1 cellular context compared by ENCODE assay signal in the genomic region with DNA sequence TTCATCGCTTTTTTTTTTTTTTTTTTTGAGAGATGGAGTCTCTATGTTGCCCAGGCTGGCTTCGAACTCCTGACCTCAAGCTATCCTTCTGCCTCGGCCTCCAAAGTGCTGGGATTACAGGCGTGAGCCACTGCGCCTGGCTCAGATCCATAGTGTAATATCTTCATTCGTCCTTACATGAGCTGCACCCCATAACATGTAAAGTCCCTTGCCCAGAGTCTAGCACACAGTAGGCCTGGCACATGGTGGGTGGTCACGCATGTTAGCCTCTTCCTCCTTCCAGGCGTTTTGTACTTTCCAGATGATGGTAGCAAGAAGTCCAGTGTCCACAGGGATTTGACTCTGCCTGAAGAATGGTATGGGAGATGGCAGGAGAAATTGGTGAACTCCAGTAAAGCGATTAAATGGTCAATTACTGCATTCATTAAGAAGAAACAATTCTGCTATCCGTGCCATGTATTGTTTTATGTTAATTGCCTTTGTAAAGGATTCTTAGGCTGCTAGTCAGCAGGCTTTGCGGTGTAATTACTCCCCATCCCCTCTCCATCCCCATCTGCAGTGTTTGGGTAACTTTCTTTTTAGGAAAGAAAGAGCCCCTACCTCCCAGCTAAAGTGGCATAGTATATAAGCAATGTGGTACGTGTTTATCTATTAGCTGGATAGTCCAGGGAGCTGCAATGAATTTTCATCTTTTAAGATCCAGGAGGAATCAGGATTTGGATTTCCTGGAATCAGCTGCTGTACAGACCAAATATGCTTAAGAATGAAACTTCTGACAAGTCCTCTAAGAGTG.
TF ChIP-seq lines count a peak whose summit lies in the region.

No MANE protein-coding gene starts in this region.

TF ChIP-seq in GM12878, 131 proteins besides CTCF, POLR2A, EP300 and RAD21 (continued from another document):
- TF ChIP-seq TCF7 (IDR thresholded peaks at IDR 0.05; ENCODE audit: borderline replicate concordance) = no peak
- TF ChIP-seq, protein P1, sequence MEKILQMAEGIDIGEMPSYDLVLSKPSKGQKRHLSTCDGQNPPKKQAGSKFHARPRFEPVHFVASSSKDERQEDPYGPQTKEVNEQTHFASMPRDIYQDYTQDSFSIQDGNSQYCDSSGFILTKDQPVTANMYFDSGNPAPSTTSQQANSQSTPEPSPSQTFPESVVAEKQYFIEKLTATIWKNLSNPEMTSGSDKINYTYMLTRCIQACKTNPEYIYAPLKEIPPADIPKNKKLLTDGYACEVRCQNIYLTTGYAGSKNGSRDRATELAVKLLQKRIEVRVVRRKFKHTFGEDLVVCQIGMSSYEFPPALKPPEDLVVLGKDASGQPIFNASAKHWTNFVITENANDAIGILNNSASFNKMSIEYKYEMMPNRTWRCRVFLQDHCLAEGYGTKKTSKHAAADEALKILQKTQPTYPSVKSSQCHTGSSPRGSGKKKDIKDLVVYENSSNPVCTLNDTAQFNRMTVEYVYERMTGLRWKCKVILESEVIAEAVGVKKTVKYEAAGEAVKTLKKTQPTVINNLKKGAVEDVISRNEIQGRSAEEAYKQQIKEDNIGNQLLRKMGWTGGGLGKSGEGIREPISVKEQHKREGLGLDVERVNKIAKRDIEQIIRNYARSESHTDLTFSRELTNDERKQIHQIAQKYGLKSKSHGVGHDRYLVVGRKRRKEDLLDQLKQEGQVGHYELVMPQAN (conservative IDR thresholded peaks at IDR 0.05) = no peak
- TF ChIP-seq ZBED1 (IDR thresholded peaks at IDR 0.05; ENCODE audit: borderline replicate concordance) = no peak
- TF ChIP-seq HDAC2 (IDR thresholded peaks at IDR 0.05) = no peak
- no peak for TF ChIP-seq TCF12 (IDR thresholded peaks at IDR 0.05; ENCODE audit: low read depth, low read length)
- TF ChIP-seq ASH2L (IDR thresholded peaks at IDR 0.05; ENCODE audit: borderline replicate concordance, low read depth) = no peak
- TF ChIP-seq EGR1 (IDR thresholded peaks at IDR 0.05; ENCODE audit: borderline replicate concordance in 1 of 2, low read depth in 2 of 2, low read length in 2 of 2) = no peak
- TF ChIP-seq, protein P2, sequence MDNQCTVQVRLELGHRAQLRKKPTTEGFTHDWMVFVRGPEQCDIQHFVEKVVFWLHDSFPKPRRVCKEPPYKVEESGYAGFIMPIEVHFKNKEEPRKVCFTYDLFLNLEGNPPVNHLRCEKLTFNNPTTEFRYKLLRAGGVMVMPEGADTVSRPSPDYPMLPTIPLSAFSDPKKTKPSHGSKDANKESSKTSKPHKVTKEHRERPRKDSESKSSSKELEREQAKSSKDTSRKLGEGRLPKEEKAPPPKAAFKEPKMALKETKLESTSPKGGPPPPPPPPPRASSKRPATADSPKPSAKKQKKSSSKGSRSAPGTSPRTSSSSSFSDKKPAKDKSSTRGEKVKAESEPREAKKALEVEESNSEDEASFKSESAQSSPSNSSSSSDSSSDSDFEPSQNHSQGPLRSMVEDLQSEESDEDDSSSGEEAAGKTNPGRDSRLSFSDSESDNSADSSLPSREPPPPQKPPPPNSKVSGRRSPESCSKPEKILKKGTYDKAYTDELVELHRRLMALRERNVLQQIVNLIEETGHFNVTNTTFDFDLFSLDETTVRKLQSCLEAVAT (IDR thresholded peaks at IDR 0.05) = 0 out of 2 replicates have a peak, but pooled peaks have one; percentile 4
- no peak for TF ChIP-seq ZNF622 (IDR thresholded peaks at IDR 0.05)
- TF ChIP-seq DPF2 (IDR thresholded peaks at IDR 0.05) = peak; percentile 25; the same call in 1 of the 2 replicates
- TF ChIP-seq, protein P3, sequence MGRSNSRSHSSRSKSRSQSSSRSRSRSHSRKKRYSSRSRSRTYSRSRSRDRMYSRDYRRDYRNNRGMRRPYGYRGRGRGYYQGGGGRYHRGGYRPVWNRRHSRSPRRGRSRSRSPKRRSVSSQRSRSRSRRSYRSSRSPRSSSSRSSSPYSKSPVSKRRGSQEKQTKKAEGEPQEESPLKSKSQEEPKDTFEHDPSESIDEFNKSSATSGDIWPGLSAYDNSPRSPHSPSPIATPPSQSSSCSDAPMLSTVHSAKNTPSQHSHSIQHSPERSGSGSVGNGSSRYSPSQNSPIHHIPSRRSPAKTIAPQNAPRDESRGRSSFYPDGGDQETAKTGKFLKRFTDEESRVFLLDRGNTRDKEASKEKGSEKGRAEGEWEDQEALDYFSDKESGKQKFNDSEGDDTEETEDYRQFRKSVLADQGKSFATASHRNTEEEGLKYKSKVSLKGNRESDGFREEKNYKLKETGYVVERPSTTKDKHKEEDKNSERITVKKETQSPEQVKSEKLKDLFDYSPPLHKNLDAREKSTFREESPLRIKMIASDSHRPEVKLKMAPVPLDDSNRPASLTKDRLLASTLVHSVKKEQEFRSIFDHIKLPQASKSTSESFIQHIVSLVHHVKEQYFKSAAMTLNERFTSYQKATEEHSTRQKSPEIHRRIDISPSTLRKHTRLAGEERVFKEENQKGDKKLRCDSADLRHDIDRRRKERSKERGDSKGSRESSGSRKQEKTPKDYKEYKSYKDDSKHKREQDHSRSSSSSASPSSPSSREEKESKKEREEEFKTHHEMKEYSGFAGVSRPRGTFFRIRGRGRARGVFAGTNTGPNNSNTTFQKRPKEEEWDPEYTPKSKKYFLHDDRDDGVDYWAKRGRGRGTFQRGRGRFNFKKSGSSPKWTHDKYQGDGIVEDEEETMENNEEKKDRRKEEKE (IDR thresholded peaks at IDR 0.05) = no peak
- no peak for TF ChIP-seq CBX5 (IDR thresholded peaks at IDR 0.05; ENCODE audit: low read depth)
- TF ChIP-seq CEBPB (IDR thresholded peaks at IDR 0.05; ENCODE audit: borderline replicate concordance in 1 of 2, low read depth in 2 of 2, low read length in 2 of 2) = no peak
- TF ChIP-seq REST (IDR thresholded peaks at IDR 0.05; ENCODE audit: low read depth, low read length) = no peak
